In the genomic region with DNA sequence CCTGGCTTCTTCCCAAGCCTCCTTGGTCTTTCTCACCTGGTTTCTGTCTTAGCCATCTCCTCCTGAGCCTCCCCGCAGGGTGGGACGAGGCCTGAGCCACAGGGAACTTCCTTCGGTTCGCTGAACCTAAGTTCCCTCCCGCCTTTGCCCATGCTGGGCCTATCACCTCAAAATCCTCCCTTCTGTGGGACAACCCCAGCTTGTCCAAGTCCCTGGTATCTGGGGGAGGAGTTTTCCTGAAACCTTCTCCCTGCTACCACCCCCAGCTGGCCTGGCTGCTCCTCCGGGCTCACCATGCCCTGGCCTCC, we compare ENCODE assay signal across 22 cellular contexts. TPM values are rescaled to one million over a fixed set of nuclear protein-coding genes. Genes with fewer than 3 reads are reported as not detected.
DNase-seq lines count a peak whose midpoint lies in the region; ATAC-seq, FAIRE-seq and TF ChIP-seq lines count a peak whose summit lies in the region.
"Had no signal": no experiment of that assay in that cellular context is flagged by ENCODE, and none has a peak within 500 bp of the region (broad histone marks: within the 10 kb centered on the region; RNA-seq: fewer than 3 reads in every experiment).

No MANE protein-coding gene starts in this region.

- peaks cover 54% of the 10 kb centered on the region for H3K4me1 Mint-ChIP-seq in activated T-cell treated with anti-CD3 and anti-CD28 coated beads, Interleukin-2, amount 50 U/mL, for 72 hours (ENCODE audit: low read depth)
- peaks cover 40% of the 10 kb centered on the region for H3K4me1 Mint-ChIP-seq in activated T-cell treated with anti-CD3 and anti-CD28 coated beads, Interleukin-2, amount 50 U/mL, for 4 hours (ENCODE audit: low read depth)
- H3K4me1 Mint-ChIP-seq in IgD-negative memory B cell: peaks cover 12 to 42% (median 31%) of the 10 kb centered on the region in 3 donors

- no peak for TF ChIP-seq RAD21 in K562 (CRISPR knock-in tag; conservative IDR thresholded peaks at IDR 0.05 in 1 of 2, IDR thresholded peaks at IDR 0.05 in 1 of 2)

- POLR2A ChIA-PET in K562 (lab: Yijun Ruan, JAX): interaction anchor here (0.6 to 1.4 kb wide), 7 partner anchors 9 to 294 kb away, joined by 3 to 4 read pairs (median 3); no protein-coding TSS in a partner anchor

- CTCF ChIA-PET in K562 (lab: Yijun Ruan, JAX; ENCODE audit: low intra/inter-chr PET ratio): no interaction called here

- peaks cover 4 to 10% of the 10 kb centered on the region in 2 donors for H3K36me3 Mint-ChIP-seq in activated T-cell treated with anti-CD3 and anti-CD28 coated beads, Interleukin-2, amount 50 U/mL, for 72 hours (ENCODE audit: insufficient read depth in 2 of 2)
- peaks cover 28% of the 10 kb centered on the region for H3K36me3 Mint-ChIP-seq in activated T-cell treated with anti-CD3 and anti-CD28 coated beads, Interleukin-2, amount 50 U/mL, for 4 hours (ENCODE audit: insufficient read depth)
- H3K36me3 Mint-ChIP-seq in IgD-negative memory B cell: peaks cover 12% of the 10 kb centered on the region

- TF ChIP-seq POLR2A in K562 (conservative IDR thresholded peaks at IDR 0.05): no peak
- no peak for TF ChIP-seq POLR2A in spleen (IDR thresholded peaks at IDR 0.05)
- no peak for TF ChIP-seq POLR2A in heart left ventricle (IDR thresholded peaks at IDR 0.05)

- no peak overlapping the region for H3K4me3 Mint-ChIP-seq in activated T-cell treated with anti-CD3 and anti-CD28 coated beads, Interleukin-2, amount 50 U/mL, for 72 hours
- H3K4me3 Mint-ChIP-seq in activated T-cell treated with anti-CD3 and anti-CD28 coated beads, Interleukin-2, amount 50 U/mL, for 4 hours: no peak overlapping the region
- H3K4me3 Mint-ChIP-seq in IgD-negative memory B cell: peak overlapping the region in 2 of 4 donors; percentile 30 to 87

- in situ Hi-C loops in K562 (cut with MboI): no loop called here

- H3K4me3 ChIP-seq in K562 (no peak overlapping the region), spleen (peak overlapping the region in 1 of 8 donors; percentile 16), pancreas (no peak overlapping the region), heart left ventricle (no peak overlapping the region)
- H3K4me3 ChIP-seq: breast epithelium had no signal

- H4K20me1 ChIP-seq in K562 (replicated peaks; ENCODE audit: control insufficient read depth, insufficient read depth, low read length): no peaks in the 10 kb centered on the region

- H3K4me2 ChIP-seq in K562 (ENCODE audit: insufficient read depth, low read length): no peak overlapping the region

- TF ChIP-seq EP300 in K562 (IDR thresholded peaks at IDR 0.05; ENCODE audit: low read length): no peak

- H3K9me3 ChIP-seq in K562 (replicated peaks; ENCODE audit: control insufficient read depth, insufficient read depth, low read depth, low read length): no peaks in the 10 kb centered on the region
- H3K9me3 ChIP-seq in spleen: no peaks in the 10 kb centered on the region
- no peaks in the 10 kb centered on the region for H3K9me3 ChIP-seq in pancreas
- H3K9me3 ChIP-seq in heart left ventricle: no peaks in the 10 kb centered on the region
- H3K9me3 ChIP-seq: breast epithelium had no signal

- no peaks in the 10 kb centered on the region for H3K79me2 ChIP-seq in K562 (ENCODE audit: control insufficient read depth, insufficient read depth, low read length)

- BruUV-seq in K562 (replicated peaks; lab: Mats Ljungman, UMichigan): no TSS peak

- 92% methylated on average over 6 of the region's 6 CpGs for WGBS in K562 (ENCODE audit: insufficient coverage, low coverage, missing lambda C conversion rate)
- 76 to 85% (median 81%) methylated on average over 6 of the region's 6 CpGs for WGBS in spleen, 5 donors
- 71 to 74% methylated on average over 6 of the region's 6 CpGs for WGBS in pancreas, 2 donors
- 87 to 97% (median 92%) methylated on average over 6 of the region's 6 CpGs for WGBS in heart left ventricle, 4 donors

- TF ChIP-seq CTCF in K562 (IDR thresholded peaks at IDR 0.05 in 2 of 3, conservative IDR thresholded peaks at IDR 0.05 in 1 of 3; ENCODE audit: insufficient read depth in 2 of 3, low read depth in 1 of 3, low read length in 3 of 3) (no peak), spleen (IDR thresholded peaks at IDR 0.05 in 8 of 11, conservative IDR thresholded peaks at IDR 0.05 in 3 of 11) (no peak), pancreas (IDR thresholded peaks at IDR 0.05) (no peak), heart left ventricle (IDR thresholded peaks at IDR 0.05) (no peak)

- H3K36me3 ChIP-seq in K562 (ENCODE audit: control insufficient read depth, insufficient read depth, low read length): peaks cover 62% of the 10 kb centered on the region
- H3K36me3 ChIP-seq in spleen: peaks cover 0 to 100% (median 66%) of the 10 kb centered on the region in 6 donors
- no peaks in the 10 kb centered on the region for H3K36me3 ChIP-seq in pancreas
- H3K36me3 ChIP-seq in heart left ventricle: peaks cover 0 to 99% (median 46%) of the 10 kb centered on the region in 9 donors
- H3K36me3 ChIP-seq: breast epithelium had no signal

- intact Hi-C loops in K562 (cut with micrococcal nuclease) (no loop called here), spleen (cut with DNase I; ENCODE audit: low total_unique reads) (no loop called here), pancreas (cut with DNase I) (loop anchor here in 1 of 3 donors (10.0 kb wide), 1 partner anchor 77 kb away; no protein-coding TSS in a partner anchor), heart left ventricle (cut with DNase I) (no loop called here)

- H3K27me3 Mint-ChIP-seq in activated T-cell treated with anti-CD3 and anti-CD28 coated beads, Interleukin-2, amount 50 U/mL, for 72 hours (ENCODE audit: low read depth): no peaks in the 10 kb centered on the region
- no peaks in the 10 kb centered on the region for H3K27me3 Mint-ChIP-seq in activated T-cell treated with anti-CD3 and anti-CD28 coated beads, Interleukin-2, amount 50 U/mL, for 4 hours (ENCODE audit: low read depth)
- no peaks in the 10 kb centered on the region for H3K27me3 Mint-ChIP-seq in IgD-negative memory B cell

- no peak overlapping the region for H3K27ac ChIP-seq in K562 (ENCODE audit: extremely low read depth, low read depth, low read length)
- peak overlapping the region in 7 of 8 donors; percentile 40 to 86 (median 70) for H3K27ac ChIP-seq in spleen
- no peak overlapping the region for H3K27ac ChIP-seq in pancreas
- no peak overlapping the region for H3K27ac ChIP-seq in heart left ventricle
- H3K27ac ChIP-seq: breast epithelium, epithelial cell of prostate, HL-60, RWPE1 had no signal

- no peak overlapping the region; a peak in 1 of 4 replicates for H3K9ac ChIP-seq in K562 (ENCODE audit: insufficient read depth in 1 of 2, low read depth in 2 of 2, low read length in 2 of 2)

- H3K27me3 ChIP-seq in K562 (ENCODE audit: control insufficient read depth in 2 of 2, insufficient read depth in 2 of 2, low read length in 2 of 2) (no peaks in the 10 kb centered on the region), spleen (replicated peaks in 1 of 7) (no peaks in the 10 kb centered on the region), pancreas (no peaks in the 10 kb centered on the region), heart left ventricle (no peaks in the 10 kb centered on the region)
- H3K27me3 ChIP-seq: breast epithelium had no signal

- H3K4me1 ChIP-seq in K562 (replicated peaks in 1 of 2; ENCODE audit: control insufficient read depth in 2 of 2, insufficient read depth in 2 of 2, low read length in 2 of 2) (peaks cover 13 to 43% of the 10 kb centered on the region in 2 experiments; a peak in 4 of 5 replicates), spleen (peaks cover 0 to 97% (median 63%) of the 10 kb centered on the region in 6 donors), pancreas (no peaks in the 10 kb centered on the region), heart left ventricle (peaks cover 0 to 14% (median 0%) of the 10 kb centered on the region in 12 donors)
- H3K4me1 ChIP-seq: breast epithelium had no signal

- no peak overlapping the region for H2AFZ ChIP-seq in K562 (ENCODE audit: low read depth, low read length)

- no peak for ATAC-seq in activated T-cell treated with anti-CD3 and anti-CD28 coated beads, Interleukin-2, amount 50 U/mL, for 72 hours (replicated peaks in 1 of 2)
- no peak for ATAC-seq in activated T-cell treated with anti-CD3 and anti-CD28 coated beads, Interleukin-2, amount 50 U/mL, for 4 hours
- ATAC-seq in K562 (no peak), pancreas (no peak), heart left ventricle (no peak)
- ATAC-seq: left cardiac atrium, right cardiac atrium had no signal

- FAIRE-seq in K562 (lab: Jason Lieb, UNC) (peak; percentile 48), pancreas (lab: Jason Lieb, UNC) (no peak)
- FAIRE-seq: frontal cortex had no signal

- H3K9me3 Mint-ChIP-seq in activated T-cell treated with anti-CD3 and anti-CD28 coated beads, Interleukin-2, amount 50 U/mL, for 72 hours: no peaks in the 10 kb centered on the region
- H3K9me3 Mint-ChIP-seq in activated T-cell treated with anti-CD3 and anti-CD28 coated beads, Interleukin-2, amount 50 U/mL, for 4 hours: no peaks in the 10 kb centered on the region
- no peaks in the 10 kb centered on the region for H3K9me3 Mint-ChIP-seq in IgD-negative memory B cell

- H3K9me1 ChIP-seq in K562 (ENCODE audit: control insufficient read depth, insufficient read depth, low read length): no peaks in the 10 kb centered on the region

- DNase-seq in activated T-cell treated with anti-CD3 and anti-CD28 coated beads, Interleukin-2, amount 50 U/mL, for 72 hours: no peak
- DNase-seq in activated T-cell treated with anti-CD3 and anti-CD28 coated beads, Interleukin-2, amount 50 U/mL, for 4 hours: no peak
- no peak for DNase-seq in K562 (ENCODE audit: extremely low read depth in 1 of 4, low spot score in 3 of 4)
- DNase-seq in spleen: no peak
- DNase-seq in pancreas: no peak
- DNase-seq in heart left ventricle: no peak
- DNase-seq in NCI-H510A treated with DMSO at 0.1 percent for 48 hours (lab: John Stamatoyannopoulos, UW): no peak
- DNase-seq: KBM-7; left cardiac atrium; midbrain; MV-4-11; NCI-H1930; NCI-H446 treated with DMSO at 0.1 percent for 48 hours; NK-92 treated with Interleukin-12 subunit alpha and Interleukin-12 subunit beta, amount 100 ng/mL, for 24 hours; occipital lobe had no signal

- peak overlapping the region; percentile 42 for H3K27ac Mint-ChIP-seq in activated T-cell treated with anti-CD3 and anti-CD28 coated beads, Interleukin-2, amount 50 U/mL, for 72 hours
- H3K27ac Mint-ChIP-seq in IgD-negative memory B cell: peak overlapping the region; percentile 2 to 81 (median 80)

RNA-seq across cellular contexts. Expression of gene VPS13D, which starts 27.7 kb away (rescaled TPM):
- total RNA-seq in activated T-cell treated with anti-CD3 and anti-CD28 coated beads, Interleukin-2, amount 50 U/mL, for 72 hours: 10 to 100 TPM; 36.0 to 40.5 TPM
- total RNA-seq in activated T-cell treated with anti-CD3 and anti-CD28 coated beads, Interleukin-2, amount 50 U/mL, for 4 hours: 10 to 100 TPM; 24.0 to 26.6 (median 26.5) TPM
- polyA plus RNA-seq in IgD-negative memory B cell (8.9 TPM), K562 (2011; rRNA removed) (50.3 and 51.5 TPM in 2 replicates), K562 (2014; fragmentation: Illumina TruSeq; extraction: Trizol) (41.3 and 46.6 TPM in 2 replicates), K562 (2014; fragmentation: Nextera tagmentation; extraction: Ambion mirVana) (10 to 100 TPM in 1 of 2 experiments, 1 to 10 TPM in 1; 6.1 to 13.9 TPM), K562 (2014; rRNA removed) (37.2 and 41.3 TPM in 2 replicates), spleen (10 to 100 TPM; 10.1 to 15.3 (median 10.5) TPM), pancreas (10 to 100 TPM; 13.7 to 16.8 TPM), heart left ventricle (10 to 100 TPM; 32.1 to 84.8 TPM)
- 242 and 510 TPM in 2 replicates for total RNA-seq in K562 (2011; cell fraction: chromatin; rRNA removed; ENCODE audit: low replicate concordance)
- total RNA-seq in K562 (2011; cell fraction: nucleolus; rRNA removed): 134 and 184 TPM in 2 replicates
- total RNA-seq in K562 (2011; cell fraction: nucleoplasm; rRNA removed): 201 and 203 TPM in 2 replicates
- total RNA-seq in K562 (2014; rRNA removed) (31.7 and 34.0 TPM in 2 replicates), K562 (2014; rRNA removed; fragmentation: Illumina TruSeq; extraction: Trizol) (46.5 and 48.1 TPM in 2 replicates), K562 (2015; rRNA removed; fragmentation: Illumina TruSeq; extraction: Trizol) (36.6 and 38.5 TPM in 2 replicates), K562 (2021) (47.2 and 50.0 TPM in 2 replicates), spleen (100 to 1,000 TPM in 1 of 7 donors, 10 to 100 TPM in 6; 70.3 to 108 (median 93.7) TPM), pancreas (10 to 100 TPM; 23.0 to 39.0 (median 25.6) TPM), heart left ventricle (100 to 1,000 TPM in 4 of 9 donors, 10 to 100 TPM in 5; 74.3 to 301 (median 95.8) TPM)
- polyA plus RNA-seq in K562 (2011; cell fraction: cytosol; rRNA removed): 24.7 and 32.9 TPM in 2 replicates
- polyA plus RNA-seq in K562 (2011; cell fraction: nucleus; rRNA removed): 80.4 and 87.5 TPM in 2 replicates
- polyA plus RNA-seq in K562 (2012): 21.3 and 30.8 TPM in 2 replicates
- polyA minus RNA-seq in K562 (2011; rRNA and poly(A)+ RNA removed): 105 and 124 TPM in 2 replicates
- 40.4 and 42.1 TPM in 2 replicates for polyA minus RNA-seq in K562 (2011; cell fraction: cytosol; rRNA and poly(A)+ RNA removed)
- polyA minus RNA-seq in K562 (2011; cell fraction: nucleus; rRNA and poly(A)+ RNA removed): 107 and 189 TPM in 2 replicates

RNA-seq across cellular contexts. Expression of gene TNFRSF1B, which starts 35.4 kb away (rescaled TPM):
- 100 to 1,000 TPM in 1 of 2 donors, 10 to 100 TPM in 1; 95.4 to 130 TPM for total RNA-seq in activated T-cell treated with anti-CD3 and anti-CD28 coated beads, Interleukin-2, amount 50 U/mL, for 72 hours
- total RNA-seq in activated T-cell treated with anti-CD3 and anti-CD28 coated beads, Interleukin-2, amount 50 U/mL, for 4 hours: 100 to 1,000 TPM; 218 to 255 (median 229) TPM
- polyA plus RNA-seq in IgD-negative memory B cell: 117 TPM
- total RNA-seq in K562 (2011; cell fraction: chromatin; rRNA removed; ENCODE audit: low replicate concordance): 26.1 and 74.5 TPM in 2 replicates
- total RNA-seq in K562 (2011; cell fraction: nucleolus; rRNA removed): 83.4 and 97.6 TPM in 2 replicates
- 68.4 and 69.2 TPM in 2 replicates for total RNA-seq in K562 (2011; cell fraction: nucleoplasm; rRNA removed)
- 40.8 and 54.1 TPM in 2 replicates for total RNA-seq in K562 (2014; rRNA removed)
- 17.5 and 22.7 TPM in 2 replicates for total RNA-seq in K562 (2014; rRNA removed; fragmentation: Illumina TruSeq; extraction: Trizol)
- total RNA-seq in K562 (2015; rRNA removed; fragmentation: Illumina TruSeq; extraction: Trizol): 21.7 and 23.1 TPM in 2 replicates
- 91.3 and 91.6 TPM in 2 replicates for total RNA-seq in K562 (2021)
- 36.0 and 48.1 TPM in 2 replicates for polyA plus RNA-seq in K562 (2011; rRNA removed)
- polyA plus RNA-seq in K562 (2011; cell fraction: cytosol; rRNA removed): 54.9 and 115 TPM in 2 replicates
- polyA plus RNA-seq in K562 (2011; cell fraction: nucleus; rRNA removed): 12.4 and 19.5 TPM in 2 replicates
- 37.7 and 41.4 TPM in 2 replicates for polyA plus RNA-seq in K562 (2012)
- 40.9 and 48.0 TPM in 2 replicates for polyA plus RNA-seq in K562 (2014; fragmentation: Illumina TruSeq; extraction: Trizol)
- 1 to 10 TPM; 8.8 to 9.0 TPM for polyA plus RNA-seq in K562 (2014; fragmentation: Nextera tagmentation; extraction: Ambion mirVana)
- 43.7 and 47.2 TPM in 2 replicates for polyA plus RNA-seq in K562 (2014; rRNA removed)
- polyA minus RNA-seq in K562 (2011; rRNA and poly(A)+ RNA removed): 19.0 and 26.6 TPM in 2 replicates
- polyA minus RNA-seq in K562 (2011; cell fraction: cytosol; rRNA and poly(A)+ RNA removed): 46.3 and 70.4 TPM in 2 replicates
- polyA minus RNA-seq in K562 (2011; cell fraction: nucleus; rRNA and poly(A)+ RNA removed): 13.3 and 24.2 TPM in 2 replicates
- total RNA-seq in spleen: 100 to 1,000 TPM; 142 to 233 (median 183) TPM
- polyA plus RNA-seq in spleen: 10 to 100 TPM; 28.5 to 63.2 (median 36.8) TPM
- 10 to 100 TPM in 2 of 6 donors, 1 to 10 TPM in 4; 2.1 to 20.2 (median 5.9) TPM for total RNA-seq in pancreas
- polyA plus RNA-seq in pancreas: 1 to 10 TPM; 3.5 to 4.0 TPM
- total RNA-seq in heart left ventricle: 10 to 100 TPM; 11.2 to 71.0 (median 16.6) TPM
- polyA plus RNA-seq in heart left ventricle: 10 to 100 TPM in 1 of 2 donors, 1 to 10 TPM in 1; 8.6 to 14.9 TPM

Comparison
In these comparisons a context has a peak if more than half of its experiments do, and no peak if none do; other contexts are left out.
1. H3K27ac ChIP-seq: peak in spleen (7 of 8); none in K562 (single experiment), pancreas (0 of 4) and heart left ventricle (0 of 12).